Comparison of ENCODE assay signal across 11 cellular contexts in the genomic region with DNA sequence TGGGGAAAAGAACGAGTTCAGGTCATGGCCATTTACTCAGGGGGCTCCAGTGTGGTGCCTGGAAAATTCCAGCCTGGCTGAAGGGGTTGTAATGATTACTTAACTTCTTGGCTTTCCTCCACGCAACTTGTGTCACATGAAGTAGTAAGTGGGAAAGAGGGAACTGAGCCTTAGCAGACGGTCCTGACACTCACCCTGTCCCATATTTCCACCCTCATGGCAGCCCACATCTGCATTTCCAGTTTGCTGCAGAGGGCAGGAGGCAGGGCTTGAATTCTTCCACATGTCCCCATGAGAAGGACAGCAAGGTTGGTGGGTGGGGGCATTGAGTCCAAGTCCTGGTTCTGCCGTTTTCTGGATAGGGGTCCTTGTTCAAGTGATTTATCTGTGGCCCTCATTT. TPM values are rescaled to one million over a fixed set of nuclear protein-coding genes. Genes with fewer than 3 reads are reported as not detected.
DNase-seq lines count a peak whose midpoint lies in the region; ATAC-seq and TF ChIP-seq lines count a peak whose summit lies in the region.
"Had no signal": no experiment of that assay in that cellular context is flagged by ENCODE, and none has a peak within 500 bp of the region (broad histone marks: within the 10 kb centered on the region; RNA-seq: fewer than 3 reads in every experiment).

No MANE protein-coding gene starts in this region.

- no peak for TF ChIP-seq EP300 in gastroesophageal sphincter (IDR thresholded peaks at IDR 0.05)

- peak overlapping the region; percentile 1 for H3K27ac ChIP-seq in angular gyrus (ENCODE audit: low read depth, low read length)
- H3K27ac ChIP-seq in gastroesophageal sphincter = peak overlapping the region in 3 of 4 donors; percentile 62 to 72 (median 72)
- peak overlapping the region; percentile 80 for H3K27ac ChIP-seq in upper lobe of right lung
- H3K27ac ChIP-seq: SJSA1 had no signal

- DNase-seq in myocyte (ENCODE audit: low read depth) (peak; percentile 19), upper lobe of right lung (peak; percentile 66), DMS53 (lab: John Stamatoyannopoulos, UW) (no peak), posterior cingulate gyrus (no peak)
- DNase-seq: KBM-7 had no signal

- peak; percentile 87 for ATAC-seq in gastroesophageal sphincter
- ATAC-seq in upper lobe of right lung = peak; percentile 78
- no peak for ATAC-seq in GM19463 (IDR thresholded peaks at IDR 0.05; ENCODE audit: unreplicated experiment)

- H3K36me3 ChIP-seq in gastroesophageal sphincter = no peaks in the 10 kb centered on the region
- H3K36me3 ChIP-seq in upper lobe of right lung = no peaks in the 10 kb centered on the region
- H3K36me3 ChIP-seq: SJSA1 had no signal

- H3K4me1 ChIP-seq in gastroesophageal sphincter = peaks cover 0 to 33% (median 19%) of the 10 kb centered on the region in 3 donors
- H3K4me1 ChIP-seq in upper lobe of right lung = peaks cover 33% of the 10 kb centered on the region
- H3K4me1 ChIP-seq: SJSA1 had no signal

- no peaks in the 10 kb centered on the region for H3K27me3 ChIP-seq in gastroesophageal sphincter
- no peaks in the 10 kb centered on the region for H3K27me3 ChIP-seq in upper lobe of right lung
- H3K27me3 ChIP-seq: SJSA1 had no signal

- H3K4me3 ChIP-seq in gastroesophageal sphincter = no peak overlapping the region
- no peak overlapping the region for H3K4me3 ChIP-seq in upper lobe of right lung
- H3K4me3 ChIP-seq: SJSA1 had no signal

- TF ChIP-seq CTCF in gastroesophageal sphincter (IDR thresholded peaks at IDR 0.05) = no peak
- no peak for TF ChIP-seq CTCF in upper lobe of right lung (IDR thresholded peaks at IDR 0.05)

- H3K9me3 ChIP-seq in gastroesophageal sphincter = no peaks in the 10 kb centered on the region
- no peaks in the 10 kb centered on the region for H3K9me3 ChIP-seq in upper lobe of right lung
- H3K9me3 ChIP-seq: SJSA1 had no signal

- intact Hi-C loops in upper lobe of right lung (cut with DNase I) = no loop called here
- intact Hi-C loops in posterior cingulate gyrus (cut with DNase I) = no loop called here

- TF ChIP-seq POLR2A in gastroesophageal sphincter (IDR thresholded peaks at IDR 0.05) = no peak

- WGBS in gastroesophageal sphincter (ENCODE audit: low coverage in 1 of 2), 2 donors = 18 to 41% methylated on average over 2 to 3 of the region's 4 CpGs

RNA-seq across cellular contexts. Expression of a gene that starts 7.8 kb away (rescaled TPM):
- total RNA-seq in gastroesophageal sphincter (not detected), myocyte (not detected in 2 replicates), upper lobe of right lung (not detected)
- not detected for polyA plus RNA-seq in myocyte (2012)
- total RNA-seq: activated T-helper 2 cell treated with anti-CD3 and anti-CD28 coated beads, Interferon-gamma antibody, Interleukin-2, Interleukin-4, amounts not matched to agents 10 μg/mL and 5 μg/mL and 100 μg/mL, durations not matched to agents 14 hours and 24 hours and 36 hours; NCI-H460; SJSA1 had no signal

RNA-seq across cellular contexts. Expression of a gene that starts 25.4 kb away (rescaled TPM):
- 10 to 100 TPM in 1 of 4 donors, 1 to 10 TPM in 3; 5.8 to 16.2 (median 8.0) TPM for total RNA-seq in gastroesophageal sphincter
- total RNA-seq in myocyte = 8.6 and 8.9 TPM in 2 replicates
- polyA plus RNA-seq in myocyte (2012) = 7.2 TPM
- 14.6 TPM for total RNA-seq in upper lobe of right lung

RNA-seq across cellular contexts. Expression of a gene that starts 27.2 kb away (rescaled TPM):
- total RNA-seq in gastroesophageal sphincter (1 to 10 TPM in 1 of 4 donors, under 1 TPM in 1, not detected in 2; 0.40 to 1.7 TPM), myocyte (2.2 and 2.5 TPM in 2 replicates), upper lobe of right lung (0.90 TPM)
- polyA plus RNA-seq in myocyte (2012) = 0.62 TPM

Comparison
In these comparisons a context has a peak if more than half of its experiments do, and no peak if none do; other contexts are left out.
1. H3K27ac ChIP-seq: peak in every context shown above with its lines; median percentile 80 in upper lobe of right lung; 72 in gastroesophageal sphincter; 1 in angular gyrus.
2. DNase-seq: peak in myocyte (single experiment) and upper lobe of right lung (single experiment); none in DMS53 (single experiment) and posterior cingulate gyrus (0 of 10).